In genomic region chr9:37947431-37947830, GRCh38 we compare ENCODE assay signal across 13 cellular contexts.
"Had no signal": no experiment of that assay in that cellular context is flagged by ENCODE, and none has a peak within 500 bp of the region (broad histone marks: within the 10 kb centered on the region; RNA-seq: fewer than 3 reads in every experiment).

No MANE protein-coding gene starts in this region.

- DNase-seq: activated CD4-positive, CD25-positive, alpha-beta regulatory T cell treated with anti-CD3 and anti-CD28 coated beads, Interleukin-2, amount 50 U/mL, for 72 hours; activated gamma-delta T cell treated with Interleukin-2 at 50 U/mL for 16 hours; amniotic stem cell; effector memory CD8-positive, alpha-beta T cell; foreskin fibroblast; natural killer cell; nucleus accumbens; stimulated activated CD4-positive, alpha-beta T cell treated with anti-CD3 and anti-CD28 coated beads, Interleukin-15, amount 100 ng/mL, for 24 hours; stimulated activated CD4-positive, alpha-beta T cell treated with anti-CD3 and anti-CD28 coated beads, Interleukin-2, amount 100 ng/mL, for 48 hours; SW 1271; T-helper 2 cell; testis had no signal

- H3K27ac ChIP-seq: testis, VCaP had no signal

- H3K27me3 ChIP-seq: testis had no signal

- H3K9me3 ChIP-seq: testis had no signal

- H3K4me3 ChIP-seq: testis had no signal

- ATAC-seq: effector memory CD8-positive, alpha-beta T cell; natural killer cell had no signal
